9 cellular contexts compared by ENCODE assay signal in genomic region chr2:97870396-97870843, GRCh38.
A peak's percentile ranks its signal among the peaks of the same experiment; 100 is the strongest.
DNase-seq lines count a peak whose midpoint lies in the region; ATAC-seq, FAIRE-seq and TF ChIP-seq lines count a peak whose summit lies in the region.
"Had no signal": no experiment of that assay in that cellular context is flagged by ENCODE, and none has a peak within 500 bp of the region (broad histone marks: within the 10 kb centered on the region; RNA-seq: fewer than 3 reads in every experiment).

No MANE protein-coding gene starts in this region.

- FAIRE-seq in GM18507 (lab: Jason Lieb, UNC) (peak; percentile 98), keratinocyte (lab: Jason Lieb, UNC) (peak; percentile 97)
- FAIRE-seq: islet of Langerhans had no signal

- ATAC-seq in HG02938 (IDR thresholded peaks at IDR 0.05; ENCODE audit: unreplicated experiment): peak; percentile 99

- dilution Hi-C loops in keratinocyte (cut with MboI; ENCODE audit: extremely low pct_ligation_motif_present, low sequenced_read_pairs): no loop called here

- peaks cover 3% of the 10 kb centered on the region for H3K9me3 ChIP-seq in keratinocyte (ENCODE audit: control insufficient read depth, low read depth, low read length)

- peaks cover 35% of the 10 kb centered on the region for H3K4me1 ChIP-seq in keratinocyte (ENCODE audit: control insufficient read depth, extremely low read depth, insufficient read depth, low read length)

- peak overlapping the region in 1 of 3 experiments; percentile 40 for H3K4me3 ChIP-seq in keratinocyte (ENCODE audit: control insufficient read depth in 2 of 3, extremely low read depth in 1 of 3, insufficient read depth in 2 of 3, low read depth in 1 of 3, low read length in 3 of 3)

- peaks cover 38% of the 10 kb centered on the region for H3K4me1 Mint-ChIP-seq in activated naive CD8-positive, alpha-beta T cell treated with anti-CD3 and anti-CD28 coated beads for 36 hours

- H4K20me1 ChIP-seq in keratinocyte (ENCODE audit: control insufficient read depth, extremely low read depth, insufficient read depth, low read length): no peaks in the 10 kb centered on the region

- H3K79me2 ChIP-seq in keratinocyte (ENCODE audit: control insufficient read depth, insufficient read depth, low read length): peaks cover 27% of the 10 kb centered on the region

- H2AFZ ChIP-seq in keratinocyte (ENCODE audit: control insufficient read depth, low read length): no peak overlapping the region

- TF ChIP-seq CTCF in keratinocyte (optimal IDR thresholded peaks at IDR 0.05 in 1 of 3, IDR thresholded peaks at IDR 0.05 in 1 of 3, conservative IDR thresholded peaks at IDR 0.05 in 1 of 3; ENCODE audit: extremely low read depth in 1 of 3, insufficient read depth in 2 of 3, low read length in 3 of 3): peak in 1 of 3 experiments; percentile 29

- peak; percentile 90 for DNase-seq in A172 (ENCODE audit: low spot score)
- peak; percentile 42 for DNase-seq in GM18507 (ENCODE audit: extremely low spot score, insufficient read length, low read depth)
- DNase-seq in NCI-H460 (ENCODE audit: extremely low read depth, low read depth): peak; percentile 80
- peak; percentile 55 for DNase-seq in activated naive CD8-positive, alpha-beta T cell treated with anti-CD3 and anti-CD28 coated beads for 36 hours
- DNase-seq in keratinocyte (ENCODE audit: low read depth, low spot score): peak; percentile 30
- peak; percentile 29 for DNase-seq in stimulated activated naive CD4-positive, alpha-beta T cell treated with Interleukin-2 at 50 U/mL for 16 hours (lab: John Stamatoyannopoulos, UW)
- no peak for DNase-seq in SHP77 (lab: John Stamatoyannopoulos, UW)

- no peak overlapping the region for H3K9ac ChIP-seq in keratinocyte (ENCODE audit: control insufficient read depth, extremely low read depth, insufficient read depth, low read length)

- H3K4me3 Mint-ChIP-seq in activated naive CD8-positive, alpha-beta T cell treated with anti-CD3 and anti-CD28 coated beads for 36 hours: peak overlapping the region; percentile 35

- H3K9me1 ChIP-seq in keratinocyte (ENCODE audit: control insufficient read depth, extremely low read depth, insufficient read depth, low read length): no peaks in the 10 kb centered on the region

- peak overlapping the region; percentile 86 for H3K4me2 ChIP-seq in keratinocyte (ENCODE audit: control insufficient read depth, extremely low read depth, insufficient read depth, low read depth, low read length)

- H3K36me3 ChIP-seq in keratinocyte (ENCODE audit: control insufficient read depth in 2 of 2, extremely low read depth in 1 of 2, insufficient read depth in 2 of 2, low read length in 2 of 2): no peaks in the 10 kb centered on the region

- peaks cover 6% of the 10 kb centered on the region for H3K9me3 Mint-ChIP-seq in activated naive CD8-positive, alpha-beta T cell treated with anti-CD3 and anti-CD28 coated beads for 36 hours

- H3K36me3 Mint-ChIP-seq in activated naive CD8-positive, alpha-beta T cell treated with anti-CD3 and anti-CD28 coated beads for 36 hours: peaks cover 25% of the 10 kb centered on the region

- no peaks in the 10 kb centered on the region for H3K27me3 Mint-ChIP-seq in activated naive CD8-positive, alpha-beta T cell treated with anti-CD3 and anti-CD28 coated beads for 36 hours

- peak overlapping the region; percentile 72 for H3K27ac ChIP-seq in keratinocyte (ENCODE audit: control insufficient read depth, insufficient read depth, low read length)

- peak overlapping the region; percentile 55 for H3K27ac Mint-ChIP-seq in activated naive CD8-positive, alpha-beta T cell treated with anti-CD3 and anti-CD28 coated beads for 36 hours

- H3K27me3 ChIP-seq in keratinocyte (ENCODE audit: control insufficient read depth, extremely low read depth, insufficient read depth, low read length): no peaks in the 10 kb centered on the region

Comparison
In these comparisons a context has a peak if more than half of its experiments do, and no peak if none do; other contexts are left out.
1. DNase-seq: peak in A172 (single experiment), GM18507 (single experiment), NCI-H460 (single experiment), activated naive CD8-positive, alpha-beta T cell treated with anti-CD3 and anti-CD28 coated beads for 36 hours (single experiment), keratinocyte (single experiment) and stimulated activated naive CD4-positive, alpha-beta T cell treated with Interleukin-2 at 50 U/mL for 16 hours (single experiment); none in SHP77 (0 of 2).